In genomic region chr14:76828339-76829015, GRCh38 we compare ENCODE assay signal across 17 cellular contexts. TPM values are rescaled to one million over a fixed set of nuclear protein-coding genes. Genes with fewer than 3 reads are reported as not detected.
DNase-seq lines count a peak whose midpoint lies in the region; ATAC-seq, FAIRE-seq and TF ChIP-seq lines count a peak whose summit lies in the region.
"Had no signal": no experiment of that assay in that cellular context is flagged by ENCODE, and none has a peak within 500 bp of the region (broad histone marks: within the 10 kb centered on the region; RNA-seq: fewer than 3 reads in every experiment).

No MANE protein-coding gene starts in this region.

- no peak for TF ChIP-seq CTCF in IMR-90 (conservative IDR thresholded peaks at IDR 0.05; ENCODE audit: low read depth, low read length)
- TF ChIP-seq CTCF in suprapubic skin (IDR thresholded peaks at IDR 0.05), result no peak

- POLR2A ChIA-PET in IMR-90 (lab: Charles Lee; ENCODE audit: unreplicated experiment), result no interaction called here

- no peak overlapping the region for H3K4ac ChIP-seq in IMR-90 (ENCODE audit: low read depth, low read length)

- no peak overlapping the region for H2BK20ac ChIP-seq in IMR-90 (ENCODE audit: low read depth, low read length)

- BruUV-seq in IMR-90 (replicated peaks; lab: Mats Ljungman, UMichigan), result no TSS peak

- H2BK15ac ChIP-seq in IMR-90 (ENCODE audit: low read depth, low read length), result no peak overlapping the region

- H3K4me1 Mint-ChIP-seq in dendritic cell treated with granulocyte-macrophage colony-stimulating factor and Interleukin-4, amounts not matched to agents 40 ng/mL and 50 ng/mL, for 4 days (ENCODE audit: low read depth), result peaks cover 61% of the 10 kb centered on the region

- dilution Hi-C loops in IMR-90 (cut with HindIII; ENCODE audit: low sequenced_read_pairs, unreplicated experiment), result no loop called here

- H3K9me3 Mint-ChIP-seq in dendritic cell treated with granulocyte-macrophage colony-stimulating factor and Interleukin-4, amounts not matched to agents 40 ng/mL and 50 ng/mL, for 4 days, result no peaks in the 10 kb centered on the region
- H3K9me3 Mint-ChIP-seq: activated T-cell treated with anti-CD3 and anti-CD28 coated beads, Interleukin-2, amount 50 U/mL, for 72 hours had no signal

- no peak overlapping the region for H4K5ac ChIP-seq in IMR-90 (ENCODE audit: low read depth, low read length)

- H2AK9ac ChIP-seq in IMR-90 (replicated peaks; ENCODE audit: low read depth, low read length, poor library complexity), result no peak overlapping the region

- no peak overlapping the region for H2BK120ac ChIP-seq in IMR-90 (ENCODE audit: low read depth, low read length)

- 55% methylated on average over 5 of the region's 17 CpGs; no CpG with 5 or more reads in 1 of the 2 experiments for WGBS in IMR-90 (ENCODE audit: extremely low coverage in 2 of 2, insufficient read length in 1 of 2), 2 experiments
- WGBS in suprapubic skin, result 70% methylated on average over 17 of the region's 17 CpGs

- no peaks in the 10 kb centered on the region for H3K36me3 Mint-ChIP-seq in dendritic cell treated with granulocyte-macrophage colony-stimulating factor and Interleukin-4, amounts not matched to agents 40 ng/mL and 50 ng/mL, for 4 days (ENCODE audit: low read depth)

- no peak overlapping the region for H3K9ac ChIP-seq in IMR-90 (ENCODE audit: low read depth, low read length)

- no peak overlapping the region for H2AK5ac ChIP-seq in IMR-90 (ENCODE audit: low read depth, low read length)

- H3K27ac ChIP-seq in IMR-90 (ENCODE audit: insufficient read depth, low read length), result no peak overlapping the region
- H3K27ac ChIP-seq in suprapubic skin, result peak overlapping the region; percentile 64
- H3K27ac ChIP-seq: HL-60 had no signal

- H3K18ac ChIP-seq in IMR-90 (ENCODE audit: low read depth, low read length), result no peak overlapping the region

- intact Hi-C loops in IMR-90 (cut with micrococcal nuclease) (no loop called here), posterior cingulate gyrus (cut with DNase I) (loop anchor here (2.0 kb wide), 1 partner anchor 16 kb away; the partner anchor contains the start of gene ANGEL1)
- intact Hi-C loops in dendritic cell treated with granulocyte-macrophage colony-stimulating factor and Interleukin-4, amounts not matched to agents 40 ng/mL and 50 ng/mL, for 4 days (cut with micrococcal nuclease), result no loop called here

- H3K27me3 ChIP-seq in IMR-90 (ENCODE audit: control insufficient read depth, insufficient read depth, low read length) (peaks cover 18% of the 10 kb centered on the region), suprapubic skin (no peaks in the 10 kb centered on the region)

- H3K4me1 ChIP-seq in IMR-90 (ENCODE audit: control insufficient read depth, insufficient read depth, low read length) (no peaks in the 10 kb centered on the region), suprapubic skin (peaks cover 17% of the 10 kb centered on the region)

- ATAC-seq in IMR-90 (ENCODE audit: low read depth) (no peak), GM18517 (IDR thresholded peaks at IDR 0.05; ENCODE audit: unreplicated experiment) (no peak)
- ATAC-seq: activated CD4-positive, CD25-positive, alpha-beta regulatory T cell treated with anti-CD3 and anti-CD28 coated beads, Interleukin-2, amount 50 U/mL, for 24 hours; activated T-cell treated with anti-CD3 and anti-CD28 coated beads, Interleukin-2, amount 50 U/mL, for 72 hours; GM12878 had no signal

- in situ Hi-C loops in IMR-90 (cut with MboI; ENCODE audit: low sequenced_read_pairs), result no loop called here

- H4K91ac ChIP-seq in IMR-90 (ENCODE audit: insufficient read depth, low read depth, low read length), result no peak overlapping the region

- peak overlapping the region; percentile 49 for H2AFZ ChIP-seq in IMR-90 (replicated peaks; ENCODE audit: low read length, poor library complexity)

- no peaks in the 10 kb centered on the region for H3K9me3 ChIP-seq in IMR-90 (ENCODE audit: control insufficient read depth, insufficient read depth, low read length)
- H3K9me3 ChIP-seq in suprapubic skin, result no peaks in the 10 kb centered on the region

- CTCF ChIA-PET in IMR-90 (lab: Yijun Ruan, JAX), result no interaction called here

- H3K4me2 ChIP-seq in IMR-90 (ENCODE audit: low read depth, low read length), result 0 out of 2 replicates have a peak overlapping the region, but pooled peaks have one; percentile 57

- no peaks in the 10 kb centered on the region for H3K27me3 Mint-ChIP-seq in dendritic cell treated with granulocyte-macrophage colony-stimulating factor and Interleukin-4, amounts not matched to agents 40 ng/mL and 50 ng/mL, for 4 days

- H3K23ac ChIP-seq in IMR-90 (ENCODE audit: low read depth, low read length), result no peak overlapping the region

- no peak overlapping the region for H3K14ac ChIP-seq in IMR-90 (replicated peaks; ENCODE audit: low read depth, low read length)

- H4K20me1 ChIP-seq in IMR-90 (ENCODE audit: insufficient read depth, low read length), result no peaks in the 10 kb centered on the region

- H3K79me1 ChIP-seq in IMR-90 (ENCODE audit: low read depth in 1 of 2, low read length in 2 of 2), result no peaks in the 10 kb centered on the region

- no peak overlapping the region for H2BK5ac ChIP-seq in IMR-90 (ENCODE audit: low read depth, low read length, poor library complexity, severe bottlenecking)

- peak overlapping the region; percentile 35 for H3K27ac Mint-ChIP-seq in dendritic cell treated with granulocyte-macrophage colony-stimulating factor and Interleukin-4, amounts not matched to agents 40 ng/mL and 50 ng/mL, for 4 days
- H3K27ac Mint-ChIP-seq: activated T-cell treated with anti-CD3 and anti-CD28 coated beads, Interleukin-2, amount 50 U/mL, for 72 hours had no signal

- FAIRE-seq in GM12892 (lab: Jason Lieb, UNC), result no peak
- FAIRE-seq: frontal cortex, GM12878 had no signal

- H4K8ac ChIP-seq in IMR-90 (ENCODE audit: low read depth in 2 of 2, low read length in 2 of 2), result no peak overlapping the region

- H3K9me1 ChIP-seq in IMR-90 (ENCODE audit: insufficient read depth, low read length), result no peaks in the 10 kb centered on the region

- H3K4me3 ChIP-seq in IMR-90 (ENCODE audit: insufficient read depth, low read depth, low read length) (no peak overlapping the region), suprapubic skin (peak overlapping the region; percentile 36)
- H3K4me3 ChIP-seq: GM12878 had no signal

- no peak for DNase-seq in IMR-90
- DNase-seq in midbrain (lab: John Stamatoyannopoulos, UW), result peak; percentile 16
- DNase-seq in suprapubic skin (ENCODE audit: low spot score in 2 of 2), result no peak
- no peak for DNase-seq in GM12892 (ENCODE audit: insufficient read length)
- DNase-seq in NCI-H1436 (lab: John Stamatoyannopoulos, UW), result no peak
- DNase-seq in posterior cingulate gyrus, result no peak
- DNase-seq: activated T-cell treated with anti-CD3 and anti-CD28 coated beads, Interleukin-2, amount 50 U/mL, for 72 hours; Calu3; NCI-H748 treated with DMSO at 0.1 percent for 48 hours had no signal

- no peak overlapping the region for H3K56ac ChIP-seq in IMR-90 (ENCODE audit: extremely low read depth, insufficient read depth, low read length)

- TF ChIP-seq RAD21 in IMR-90 (IDR thresholded peaks at IDR 0.05; ENCODE audit: low read length), result no peak

- H3K36me3 ChIP-seq in IMR-90 (ENCODE audit: control insufficient read depth, insufficient read depth, low read length), result no peaks in the 10 kb centered on the region
- no peaks in the 10 kb centered on the region for H3K36me3 ChIP-seq in suprapubic skin

- TF ChIP-seq EP300 in suprapubic skin (IDR thresholded peaks at IDR 0.05), result no peak

- no peak overlapping the region for H3K4me3 Mint-ChIP-seq in dendritic cell treated with granulocyte-macrophage colony-stimulating factor and Interleukin-4, amounts not matched to agents 40 ng/mL and 50 ng/mL, for 4 days
- H3K4me3 Mint-ChIP-seq: activated T-cell treated with anti-CD3 and anti-CD28 coated beads, Interleukin-2, amount 50 U/mL, for 72 hours had no signal

- TF ChIP-seq POLR2A in IMR-90 (IDR thresholded peaks at IDR 0.05; ENCODE audit: low read depth, low read length) (no peak), suprapubic skin (IDR thresholded peaks at IDR 0.05) (no peak), GM12892 (IDR thresholded peaks at IDR 0.05; ENCODE audit: low read depth, low read length) (no peak)

TF ChIP-seq in IMR-90, 13 proteins besides CTCF, POLR2A, EP300 and RAD21 (continues in another document):
- no peak for TF ChIP-seq MAZ (IDR thresholded peaks at IDR 0.05; ENCODE audit: borderline replicate concordance, low read depth, low read length)
- TF ChIP-seq FOS (IDR thresholded peaks at IDR 0.05; ENCODE audit: low read depth, low read length), result no peak
- no peak for TF ChIP-seq BHLHE40 (IDR thresholded peaks at IDR 0.05; ENCODE audit: low read depth, low read length)
- no peak for TF ChIP-seq NFE2L2 (IDR thresholded peaks at IDR 0.05; ENCODE audit: low read depth, low read length)
- TF ChIP-seq RCOR1 (IDR thresholded peaks at IDR 0.05; ENCODE audit: insufficient replicate concordance, low read length), result no peak
- TF ChIP-seq CHD1 (IDR thresholded peaks at IDR 0.05; ENCODE audit: low read depth, low read length), result no peak
- TF ChIP-seq CEBPB (IDR thresholded peaks at IDR 0.05; ENCODE audit: low read depth, low read length), result no peak
- no peak for TF ChIP-seq MAFK (IDR thresholded peaks at IDR 0.05; ENCODE audit: low read depth, low read length)
- no peak for TF ChIP-seq USF2 (IDR thresholded peaks at IDR 0.05; ENCODE audit: low read depth, low read length)

RNA-seq across cellular contexts. Expression of gene LRRC74A, which starts 2.3 kb away (rescaled TPM):
- total RNA-seq in IMR-90 (2012; rRNA removed) (not detected in 2 replicates), suprapubic skin (not detected)
- not detected in 2 replicates for polyA plus RNA-seq in IMR-90 (2012; rRNA removed)
- not detected in 2 replicates for polyA plus RNA-seq in IMR-90 (2012; cell fraction: cytosol; rRNA removed)
- not detected in 2 replicates for polyA plus RNA-seq in IMR-90 (2012; cell fraction: nucleus; rRNA removed; ENCODE audit: low replicate concordance)
- polyA plus RNA-seq in GM12892 (2012; ENCODE audit: missing spikeins), result not detected
- total RNA-seq: activated T-cell treated with anti-CD3 and anti-CD28 coated beads, Interleukin-2, amount 50 U/mL, for 72 hours; Calu3; frontal cortex; GM12878; lung microvascular endothelial cell; SK-MEL-5 had no signal
- polyA plus RNA-seq: GM12878 had no signal

RNA-seq across cellular contexts. Expression of gene ANGEL1, which starts 15.8 kb away (rescaled TPM):
- 3.6 and 4.1 TPM in 2 replicates for total RNA-seq in IMR-90 (2012; rRNA removed)
- 8.4 and 10.0 TPM in 2 replicates for polyA plus RNA-seq in IMR-90 (2012; rRNA removed)
- 5.4 and 7.7 TPM in 2 replicates for polyA plus RNA-seq in IMR-90 (2012; cell fraction: cytosol; rRNA removed)
- 23.8 and 32.6 TPM in 2 replicates for polyA plus RNA-seq in IMR-90 (2012; cell fraction: nucleus; rRNA removed; ENCODE audit: low replicate concordance)
- total RNA-seq in suprapubic skin, result 10 to 100 TPM; 17.1 to 25.8 (median 21.9) TPM
- 10.7 TPM for polyA plus RNA-seq in GM12892 (2012; ENCODE audit: missing spikeins)
